ENCODE assay signal across 24 cellular contexts in genomic region chr3:195887670-195888069, GRCh38. TPM values are rescaled to one million over a fixed set of nuclear protein-coding genes. Genes with fewer than 3 reads are reported as not detected.
DNase-seq lines count a peak whose midpoint lies in the region; ATAC-seq, FAIRE-seq and TF ChIP-seq lines count a peak whose summit lies in the region.
"Had no signal": no experiment of that assay in that cellular context is flagged by ENCODE, and none has a peak within 500 bp of the region (broad histone marks: within the 10 kb centered on the region; RNA-seq: fewer than 3 reads in every experiment).

No MANE protein-coding gene starts in this region.

- no peak for FAIRE-seq in kidney (lab: Jason Lieb, UNC)
- FAIRE-seq: A549, GM12892, GM18507 had no signal

- DNase-seq in left ventricle myocardium inferior (no peak), left cardiac atrium (no peak), RWPE1 (ENCODE audit: low spot score) (no peak), endothelial cell (ENCODE audit: low spot score) (no peak), NCI-H510A treated with DMSO at 0.1 percent for 48 hours (lab: John Stamatoyannopoulos, UW) (no peak), AG08396 (ENCODE audit: low spot score) (no peak), kidney (no peak)
- no peak for DNase-seq in stimulated activated naive B cell treated with anti-CD40 and anti-IgM and Interleukin-4, amounts not matched to agents 10 μg/mL and 1 μg/mL and 100 μg/mL, for 72 hours
- DNase-seq: CD4-positive, alpha-beta memory T cell; DMS153; HFFc6; MV-4-11; NCI-H1417 treated with DMSO at 0.1 percent for 48 hours; NCI-H187 treated with DMSO at 0.1 percent for 48 hours; NCI-H226; NCI-H526; PC-3; RPMI8226; SJCRH30 had no signal

- H3K9me3 ChIP-seq in left ventricle myocardium inferior (replicated peaks) (no peaks in the 10 kb centered on the region), kidney (ENCODE audit: control insufficient read depth in 1 of 2, low read length in 2 of 2) (no peaks in the 10 kb centered on the region)
- H3K9me3 ChIP-seq: A549, BLaER1, SJCRH30 had no signal

- TF ChIP-seq CTCF in left ventricle myocardium inferior (IDR thresholded peaks at IDR 0.05; ENCODE audit: borderline replicate concordance) (no peak), RWPE1 (conservative IDR thresholded peaks at IDR 0.05; ENCODE audit: low read depth) (no peak), endothelial cell (IDR thresholded peaks at IDR 0.05; ENCODE audit: unreplicated experiment) (no peak), kidney (IDR thresholded peaks at IDR 0.05; ENCODE audit: borderline replicate concordance, extremely low read depth, insufficient read depth) (no peak)

- no peaks in the 10 kb centered on the region for H3K27me3 ChIP-seq in left ventricle myocardium inferior (ENCODE audit: low read depth)
- H3K27me3 ChIP-seq: BLaER1, SJCRH30 had no signal

- peaks cover 45% of the 10 kb centered on the region for H3K4me1 Mint-ChIP-seq in endothelial cell (ENCODE audit: unreplicated experiment)
- H3K4me1 Mint-ChIP-seq in stimulated activated naive B cell treated with anti-CD40 and anti-IgM and Interleukin-4, amounts not matched to agents 10 μg/mL and 1 μg/mL and 100 μg/mL, for 72 hours, result peaks cover 6 to 11% of the 10 kb centered on the region in 2 donors

- H3K4me1 ChIP-seq in left ventricle myocardium inferior, result peaks cover 58% of the 10 kb centered on the region
- H3K4me1 ChIP-seq in kidney (ENCODE audit: control insufficient read depth in 1 of 2, insufficient read depth in 1 of 2, low read depth in 1 of 2, low read length in 2 of 2), result peaks cover 0 to 11% of the 10 kb centered on the region in 2 donors
- H3K4me1 ChIP-seq: A549 had no signal

- no peak overlapping the region for H3K4me3 ChIP-seq in left ventricle myocardium inferior
- no peak overlapping the region for H3K4me3 ChIP-seq in kidney (ENCODE audit: low read length in 2 of 2)
- H3K4me3 ChIP-seq: A549, BLaER1, SJCRH30 had no signal

- peaks cover 16% of the 10 kb centered on the region for H3K27me3 Mint-ChIP-seq in endothelial cell (ENCODE audit: unreplicated experiment)
- no peaks in the 10 kb centered on the region for H3K27me3 Mint-ChIP-seq in stimulated activated naive B cell treated with anti-CD40 and anti-IgM and Interleukin-4, amounts not matched to agents 10 μg/mL and 1 μg/mL and 100 μg/mL, for 72 hours
- H3K27me3 Mint-ChIP-seq: CD4-positive, alpha-beta memory T cell had no signal

- no peak overlapping the region for H3K9ac ChIP-seq in kidney (ENCODE audit: low read length in 2 of 2)
- H3K9ac ChIP-seq: KMS-11 had no signal

- H3K4me3 Mint-ChIP-seq in endothelial cell (ENCODE audit: unreplicated experiment), result peak overlapping the region; percentile 14
- H3K4me3 Mint-ChIP-seq in stimulated activated naive B cell treated with anti-CD40 and anti-IgM and Interleukin-4, amounts not matched to agents 10 μg/mL and 1 μg/mL and 100 μg/mL, for 72 hours, result no peak overlapping the region
- H3K4me3 Mint-ChIP-seq: CD4-positive, alpha-beta memory T cell; HFFc6 had no signal

- H3K36me3 ChIP-seq in left ventricle myocardium inferior (peaks cover 21% of the 10 kb centered on the region), kidney (ENCODE audit: control insufficient read depth in 1 of 2, insufficient read depth in 2 of 2, low read length in 2 of 2) (peaks cover 0 to 3% of the 10 kb centered on the region in 2 donors)

- POLR2A ChIA-PET in RWPE1 (lab: Yijun Ruan, JAX; ENCODE audit: low non-redundant PET), result no interaction called here

- peaks cover 22% of the 10 kb centered on the region for H3K36me3 Mint-ChIP-seq in endothelial cell (ENCODE audit: low read depth, unreplicated experiment)
- peaks cover 10 to 20% of the 10 kb centered on the region in 2 donors for H3K36me3 Mint-ChIP-seq in stimulated activated naive B cell treated with anti-CD40 and anti-IgM and Interleukin-4, amounts not matched to agents 10 μg/mL and 1 μg/mL and 100 μg/mL, for 72 hours

- H3K27ac Mint-ChIP-seq in endothelial cell (ENCODE audit: unreplicated experiment), result peak overlapping the region; percentile 50
- peak overlapping the region; percentile 69 for H3K27ac Mint-ChIP-seq in stimulated activated naive B cell treated with anti-CD40 and anti-IgM and Interleukin-4, amounts not matched to agents 10 μg/mL and 1 μg/mL and 100 μg/mL, for 72 hours
- H3K27ac Mint-ChIP-seq: HFFc6 had no signal

- peak overlapping the region; percentile 47 for H3K27ac ChIP-seq in left ventricle myocardium inferior (replicated peaks)
- H3K27ac ChIP-seq in RWPE1, result peak overlapping the region; percentile 54
- H3K27ac ChIP-seq in kidney (ENCODE audit: low read depth in 2 of 2, low read length in 2 of 2), result no peak overlapping the region
- H3K27ac ChIP-seq: A549, KMS-11, SJCRH30 had no signal

- no peaks in the 10 kb centered on the region for H3K9me3 Mint-ChIP-seq in endothelial cell (ENCODE audit: unreplicated experiment)
- no peaks in the 10 kb centered on the region for H3K9me3 Mint-ChIP-seq in stimulated activated naive B cell treated with anti-CD40 and anti-IgM and Interleukin-4, amounts not matched to agents 10 μg/mL and 1 μg/mL and 100 μg/mL, for 72 hours
- H3K9me3 Mint-ChIP-seq: CD4-positive, alpha-beta memory T cell; HFFc6 had no signal

- ATAC-seq in left cardiac atrium, result no peak
- ATAC-seq in stimulated activated naive B cell treated with anti-CD40 and anti-IgM and Interleukin-4, amounts not matched to agents 10 μg/mL and 1 μg/mL and 100 μg/mL, for 72 hours (replicated peaks), result no peak
- ATAC-seq: A549, PC-3 had no signal

- intact Hi-C loops in left ventricle myocardium inferior (cut with micrococcal nuclease) (no loop called here), left cardiac atrium (cut with DNase I) (no loop called here), kidney (cut with DNase I) (no loop called here)

- CTCF ChIA-PET in RWPE1 (lab: Yijun Ruan, JAX), result no interaction called here

RNA-seq across cellular contexts. Expression of gene TNK2, which starts 20.7 kb away (rescaled TPM):
- total RNA-seq in left ventricle myocardium inferior (33.2 TPM), left cardiac atrium (10 to 100 TPM; 47.6 to 50.4 TPM), endothelial cell (ENCODE audit: unreplicated experiment) (135 TPM), kidney (42.5 TPM)
- 14.7 TPM for polyA plus RNA-seq in kidney (ENCODE audit: insufficient read depth, low read depth, low replicate concordance)

Comparison
In these comparisons a context has a peak if more than half of its experiments do, and no peak if none do; other contexts are left out.
1. H3K27ac ChIP-seq: peak in left ventricle myocardium inferior (single experiment) and RWPE1 (single experiment); none in kidney (0 of 2).